Comparison of ENCODE assay signal across 18 cellular contexts in the genomic region with DNA sequence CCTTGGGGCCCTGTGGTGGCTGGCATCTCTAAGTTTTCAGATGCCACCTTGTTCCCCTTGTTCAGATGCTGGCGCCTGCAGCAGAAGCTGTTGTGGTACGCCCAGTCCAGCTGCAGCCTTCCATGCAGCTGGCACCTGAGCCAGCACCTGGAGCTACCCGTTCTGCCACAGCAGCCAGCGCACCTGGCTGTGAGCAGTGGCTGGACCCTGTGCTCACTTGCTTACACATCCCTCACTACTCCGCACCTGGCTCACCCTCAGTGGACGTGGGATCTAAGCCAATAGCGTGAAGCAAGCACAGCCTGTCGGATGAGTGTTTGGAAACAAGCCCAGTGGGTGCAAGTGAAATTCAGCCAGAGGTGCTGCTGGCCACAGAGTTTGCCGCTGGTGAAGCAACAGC.
DNase-seq lines count a peak whose midpoint lies in the region; ATAC-seq, FAIRE-seq and TF ChIP-seq lines count a peak whose summit lies in the region.
"Had no signal": no experiment of that assay in that cellular context is flagged by ENCODE, and none has a peak within 500 bp of the region (broad histone marks: within the 10 kb centered on the region; RNA-seq: fewer than 3 reads in every experiment).

No MANE protein-coding gene starts in this region.

- H3K14ac ChIP-seq in IMR-90 (replicated peaks; ENCODE audit: low read depth, low read length) (no peak overlapping the region), H1 (ENCODE audit: insufficient read length) (no peak overlapping the region)

- no peak for FAIRE-seq in H1 (lab: Jason Lieb, UNC)
- no peak for FAIRE-seq in small intestine (lab: Jason Lieb, UNC)
- FAIRE-seq: colon, endothelial cell of umbilical vein, RCC 7860 had no signal

- H3K36me3 Mint-ChIP-seq in activated CD4-positive, alpha-beta memory T cell treated with anti-CD3 and anti-CD28 coated beads for 36 hours: no peaks in the 10 kb centered on the region

- H3K36me3 ChIP-seq in IMR-90 (ENCODE audit: control insufficient read depth, insufficient read depth, low read length): no peaks in the 10 kb centered on the region
- no peaks in the 10 kb centered on the region for H3K36me3 ChIP-seq in H1 (ENCODE audit: control insufficient read depth in 2 of 4, insufficient read depth in 4 of 4, low read length in 3 of 4)
- H3K36me3 ChIP-seq in small intestine (ENCODE audit: control insufficient read depth in 2 of 2, insufficient read depth in 2 of 2, low read length in 2 of 2): no peaks in the 10 kb centered on the region
- H3K36me3 ChIP-seq: gastrocnemius medialis, right lobe of liver had no signal

- no peak overlapping the region for H3K18ac ChIP-seq in IMR-90 (ENCODE audit: low read depth, low read length)
- H3K18ac ChIP-seq in H1 (ENCODE audit: extremely low read depth, low read length): no peak overlapping the region; the same call in 1 of the 2 replicates

- no peak for TF ChIP-seq CTCF in IMR-90 (conservative IDR thresholded peaks at IDR 0.05; ENCODE audit: low read depth, low read length)
- TF ChIP-seq CTCF in H1 (IDR thresholded peaks at IDR 0.05; ENCODE audit: control extremely low read depth in 1 of 3, insufficient read depth in 1 of 3, low read depth in 1 of 3, low read length in 3 of 3): no peak

- H3K4me3 ChIP-seq in IMR-90 (ENCODE audit: insufficient read depth, low read depth, low read length) (no peak overlapping the region), H1 (ENCODE audit: extremely low read depth in 1 of 4, insufficient read depth in 2 of 4, low read depth in 3 of 4, low read length in 4 of 4) (no peak overlapping the region), small intestine (ENCODE audit: low read depth in 1 of 2, low read length in 2 of 2) (no peak overlapping the region)
- H3K4me3 ChIP-seq: gastrocnemius medialis, right lobe of liver had no signal

- H2BK120ac ChIP-seq in IMR-90 (ENCODE audit: low read depth, low read length) (no peak overlapping the region), H1 (replicated peaks; ENCODE audit: low read depth, low read length) (peak overlapping the region; percentile 10)

- H3K9me3 Mint-ChIP-seq in activated CD4-positive, alpha-beta memory T cell treated with anti-CD3 and anti-CD28 coated beads for 36 hours: peaks cover 4% of the 10 kb centered on the region

- POLR2A ChIA-PET in IMR-90 (lab: Charles Lee; ENCODE audit: unreplicated experiment) (no interaction called here), H1 (lab: Charles Lee; ENCODE audit: partially characterized antibody) (no interaction called here)
- POLR2A ChIA-PET in activated CD4-positive, alpha-beta memory T cell treated with anti-CD3 and anti-CD28 coated beads for 36 hours (lab: Charles Lee): no interaction called here

- H3K4me2 ChIP-seq in IMR-90 (ENCODE audit: low read depth, low read length) (no peak overlapping the region), H1 (ENCODE audit: insufficient read depth in 1 of 2, low read depth in 2 of 2, low read length in 2 of 2) (no peak overlapping the region)

- H4K20me1 ChIP-seq in IMR-90 (ENCODE audit: insufficient read depth, low read length): no peaks in the 10 kb centered on the region
- H4K20me1 ChIP-seq in H1 (replicated peaks in 1 of 2; ENCODE audit: control insufficient read depth in 1 of 2, insufficient read depth in 2 of 2, low read length in 2 of 2): no peaks in the 10 kb centered on the region

- no peak overlapping the region for H2AK9ac ChIP-seq in IMR-90 (replicated peaks; ENCODE audit: low read depth, low read length, poor library complexity)

- H3K4me1 ChIP-seq in IMR-90 (ENCODE audit: control insufficient read depth, insufficient read depth, low read length) (peaks cover 2% of the 10 kb centered on the region), H1 (replicated peaks in 1 of 4; ENCODE audit: control insufficient read depth in 3 of 4, insufficient read depth in 4 of 4, low read length in 3 of 4) (peaks cover 0 to 10% (median 0%) of the 10 kb centered on the region in 4 experiments; a peak in 2 of 7 replicates), small intestine (ENCODE audit: control insufficient read depth in 2 of 2, insufficient read depth in 1 of 2, low read depth in 1 of 2, low read length in 1 of 2) (no peaks in the 10 kb centered on the region)
- H3K4me1 ChIP-seq: gastrocnemius medialis, right lobe of liver had no signal

- H3K4me3 Mint-ChIP-seq in activated CD4-positive, alpha-beta memory T cell treated with anti-CD3 and anti-CD28 coated beads for 36 hours: no peak overlapping the region
- H3K4me3 Mint-ChIP-seq: B cell had no signal

- no peaks in the 10 kb centered on the region for H3K27me3 Mint-ChIP-seq in activated CD4-positive, alpha-beta memory T cell treated with anti-CD3 and anti-CD28 coated beads for 36 hours
- H3K27me3 Mint-ChIP-seq: B cell had no signal

- H4K5ac ChIP-seq in IMR-90 (ENCODE audit: low read depth, low read length) (no peak overlapping the region), H1 (ENCODE audit: insufficient read length, low read depth, low read length) (no peak overlapping the region)

- peak; percentile 1 for DNase-seq in IMR-90
- peak; percentile 15 for DNase-seq in NCI-H774 (lab: John Stamatoyannopoulos, UW)
- DNase-seq in H1 (ENCODE audit: low read depth in 1 of 2, low spot score in 2 of 2): no peak
- peak; percentile 16 for DNase-seq in small intestine
- no peak for DNase-seq in activated CD4-positive, alpha-beta memory T cell treated with anti-CD3 and anti-CD28 coated beads for 36 hours
- no peak for DNase-seq in activated T-cell treated with anti-CD3 and anti-CD28 coated beads for 4 hours
- DNase-seq: activated naive CD4-positive, alpha-beta T cell treated with anti-CD3 and anti-CD28 coated beads, Interleukin-2, amount 50 U/mL, for 16 hours; gastrocnemius medialis; left ventricle myocardium superior; NCI-H1694; NCI-H526 treated with DMSO at 0.1 percent for 48 hours; right lobe of liver had no signal

- no peak overlapping the region for H2BK15ac ChIP-seq in IMR-90 (ENCODE audit: low read depth, low read length)
- 0 out of 2 replicates have a peak overlapping the region, but pooled peaks have one; percentile 61 for H2BK15ac ChIP-seq in H1 (ENCODE audit: low read length)

- no peaks in the 10 kb centered on the region for H3K79me2 ChIP-seq in H1 (ENCODE audit: control insufficient read depth in 1 of 2, insufficient read depth in 2 of 2, low read length in 2 of 2)

- H3K27me3 ChIP-seq in IMR-90 (ENCODE audit: control insufficient read depth, insufficient read depth, low read length) (no peaks in the 10 kb centered on the region), H1 (replicated peaks in 1 of 4; ENCODE audit: control insufficient read depth in 3 of 4, extremely low read depth in 1 of 4, insufficient read depth in 3 of 4, low read length in 3 of 4) (no peaks in the 10 kb centered on the region), small intestine (ENCODE audit: control insufficient read depth in 2 of 2, insufficient read depth in 2 of 2, low read length in 2 of 2) (no peaks in the 10 kb centered on the region)
- H3K27me3 ChIP-seq: gastrocnemius medialis, right lobe of liver had no signal

- TF ChIP-seq RAD21 in IMR-90 (IDR thresholded peaks at IDR 0.05; ENCODE audit: low read length) (no peak), H1 (IDR thresholded peaks at IDR 0.05 in 1 of 2, conservative IDR thresholded peaks at IDR 0.05 in 1 of 2; ENCODE audit: low read depth in 2 of 2, low read length in 2 of 2) (no peak)

- H2AK5ac ChIP-seq in IMR-90 (ENCODE audit: low read depth, low read length) (no peak overlapping the region), H1 (ENCODE audit: low read depth, low read length) (no peak overlapping the region)

- H3K9me3 ChIP-seq in IMR-90 (ENCODE audit: control insufficient read depth, insufficient read depth, low read length) (0 out of 2 replicates have a peak, but pooled peaks cover 4% of the 10 kb centered on the region), H1 (ENCODE audit: insufficient read depth in 2 of 2, low read depth in 1 of 2, low read length in 1 of 2) (no peaks in the 10 kb centered on the region), small intestine (ENCODE audit: control insufficient read depth, low read depth) (no peaks in the 10 kb centered on the region)
- H3K9me3 ChIP-seq: gastrocnemius medialis, right lobe of liver had no signal

- H2AFZ ChIP-seq in IMR-90 (replicated peaks; ENCODE audit: low read length, poor library complexity) (no peak overlapping the region), H1 (ENCODE audit: low read length) (peak overlapping the region; percentile 89; the same call in 1 of the 2 replicates)

- H2BK20ac ChIP-seq in IMR-90 (ENCODE audit: low read depth, low read length): no peak overlapping the region
- H2BK20ac ChIP-seq in H1 (ENCODE audit: low read length): no peak overlapping the region

- H2BK5ac ChIP-seq in IMR-90 (ENCODE audit: low read depth, low read length, poor library complexity, severe bottlenecking) (no peak overlapping the region), H1 (ENCODE audit: low read depth, low read length) (no peak overlapping the region; the same call in 1 of the 2 replicates)

- H3K27ac ChIP-seq in IMR-90 (ENCODE audit: insufficient read depth, low read length): no peak overlapping the region
- no peak overlapping the region for H3K27ac ChIP-seq in H1 (ENCODE audit: low read depth, low read length)
- no peak overlapping the region for H3K27ac ChIP-seq in small intestine (ENCODE audit: low read depth in 1 of 2, low read length in 1 of 2)
- H3K27ac ChIP-seq: gastrocnemius medialis, right lobe of liver had no signal

- no peak overlapping the region for H3K4ac ChIP-seq in IMR-90 (ENCODE audit: low read depth, low read length)
- H3K4ac ChIP-seq in H1 (replicated peaks; ENCODE audit: insufficient read length, low read depth, low read length): no peak overlapping the region

- intact Hi-C loops in IMR-90 (cut with micrococcal nuclease): no loop called here
- intact Hi-C loops in activated CD4-positive, alpha-beta memory T cell treated with anti-CD3 and anti-CD28 coated beads for 36 hours (cut with micrococcal nuclease): no loop called here

- CTCF ChIA-PET in IMR-90 (lab: Yijun Ruan, JAX): no interaction called here
- CTCF ChIA-PET in H1 (lab: Charles Lee; ENCODE audit: partially characterized antibody): no interaction called here
- CTCF ChIA-PET in activated CD4-positive, alpha-beta memory T cell treated with anti-CD3 and anti-CD28 coated beads for 36 hours (lab: Charles Lee): no interaction called here

- H4K8ac ChIP-seq in IMR-90 (ENCODE audit: low read depth in 2 of 2, low read length in 2 of 2): no peak overlapping the region
- H4K8ac ChIP-seq in H1 (ENCODE audit: extremely low read depth, insufficient read depth, low read length): peak overlapping the region; percentile 68; the same call in 1 of the 2 replicates

- no peak for TF ChIP-seq POLR2A in IMR-90 (IDR thresholded peaks at IDR 0.05; ENCODE audit: low read depth, low read length)
- TF ChIP-seq POLR2A in H1 (IDR thresholded peaks at IDR 0.05; ENCODE audit: control extremely low read depth in 1 of 2, low read depth in 2 of 2, low read length in 2 of 2): no peak

- H3K23ac ChIP-seq in IMR-90 (ENCODE audit: low read depth, low read length) (no peak overlapping the region), H1 (ENCODE audit: insufficient read length) (no peak overlapping the region)

- in situ Hi-C loops in IMR-90 (cut with MboI; ENCODE audit: low sequenced_read_pairs): no loop called here

- H2BK12ac ChIP-seq in H1 (ENCODE audit: low read depth, low read length): 0 out of 2 replicates have a peak overlapping the region, but pooled peaks have one; percentile 35

- no peaks in the 10 kb centered on the region for H3K23me2 ChIP-seq in H1 (ENCODE audit: low read depth, low read length)

- no CpG with 5 or more reads among the region's 9 CpGs for WGBS in IMR-90 (ENCODE audit: extremely low coverage in 2 of 2, insufficient read length in 1 of 2), 2 experiments
- WGBS in H1 (ENCODE audit: extremely low coverage in 1 of 2, insufficient coverage in 1 of 2, insufficient read length in 1 of 2, insufficient replicate concordance in 2 of 2, low coverage in 1 of 2, low lambda C conversion rate in 2 of 2, missing lambda C conversion rate in 1 of 2), 2 experiments: 96% methylated on average over 9 of the region's 9 CpGs; no CpG with 5 or more reads in 1 of the 2 experiments
- WGBS in small intestine, 3 donors: 37 to 76% (median 48%) methylated on average over 9 of the region's 9 CpGs

- BruUV-seq in IMR-90 (replicated peaks; lab: Mats Ljungman, UMichigan): no TSS peak

- no peak overlapping the region for H3K56ac ChIP-seq in IMR-90 (ENCODE audit: extremely low read depth, insufficient read depth, low read length)
- H3K56ac ChIP-seq in H1 (replicated peaks; ENCODE audit: insufficient read length, low read depth, low read length): no peak overlapping the region

- no peaks in the 10 kb centered on the region for H3K9me1 ChIP-seq in IMR-90 (ENCODE audit: insufficient read depth, low read length)

- H3K79me1 ChIP-seq in IMR-90 (ENCODE audit: low read depth in 1 of 2, low read length in 2 of 2) (no peaks in the 10 kb centered on the region), H1 (ENCODE audit: low read depth, low read length) (no peaks in the 10 kb centered on the region)

- H3K9ac ChIP-seq in IMR-90 (ENCODE audit: low read depth, low read length): no peak overlapping the region
- H3K9ac ChIP-seq in H1 (replicated peaks in 1 of 4; ENCODE audit: extremely low read depth in 1 of 4, low read depth in 3 of 4, low read length in 3 of 4): no peak overlapping the region

- H3K4me1 Mint-ChIP-seq in activated CD4-positive, alpha-beta memory T cell treated with anti-CD3 and anti-CD28 coated beads for 36 hours (ENCODE audit: low read depth): no peaks in the 10 kb centered on the region
- H3K4me1 Mint-ChIP-seq: B cell had no signal

- H3K27ac Mint-ChIP-seq in activated CD4-positive, alpha-beta memory T cell treated with anti-CD3 and anti-CD28 coated beads for 36 hours: no peak overlapping the region
- H3K27ac Mint-ChIP-seq: B cell had no signal

- dilution Hi-C loops in IMR-90 (cut with HindIII; ENCODE audit: low sequenced_read_pairs, unreplicated experiment): no loop called here

- ATAC-seq in IMR-90 (ENCODE audit: low read depth) (no peak), GM18870 (IDR thresholded peaks at IDR 0.05; ENCODE audit: unreplicated experiment) (no peak)
- ATAC-seq: gastrocnemius medialis, HCT116, left ventricle myocardium superior had no signal

- H4K91ac ChIP-seq in IMR-90 (ENCODE audit: insufficient read depth, low read depth, low read length) (no peak overlapping the region), H1 (replicated peaks; ENCODE audit: insufficient read length, low read length) (no peak overlapping the region)

- no peak for TF ChIP-seq EP300 in H1 (IDR thresholded peaks at IDR 0.05; ENCODE audit: borderline replicate concordance in 1 of 2, low read depth in 2 of 2, low read length in 2 of 2)

Comparison
In these comparisons a context has a peak if more than half of its experiments do, and no peak if none do; other contexts are left out.
1. DNase-seq: peak in IMR-90 (single experiment), NCI-H774 (single experiment) and small intestine (single experiment); none in H1 (0 of 2), activated CD4-positive, alpha-beta memory T cell treated with anti-CD3 and anti-CD28 coated beads for 36 hours (single experiment) and activated T-cell treated with anti-CD3 and anti-CD28 coated beads for 4 hours (single experiment).